ENCODE assay signal across 14 cellular contexts in genomic region chr2:147632193-147632592, GRCh38.
DNase-seq lines count a peak whose midpoint lies in the region; ATAC-seq and TF ChIP-seq lines count a peak whose summit lies in the region.
"Had no signal": no experiment of that assay in that cellular context is flagged by ENCODE, and none has a peak within 500 bp of the region (broad histone marks: within the 10 kb centered on the region; RNA-seq: fewer than 3 reads in every experiment).

No MANE protein-coding gene starts in this region.

- CTCF ChIA-PET in CD4-positive, alpha-beta T cell (lab: Charles Lee): no interaction called here
- CTCF ChIA-PET in activated CD8-positive, alpha-beta T cell treated with anti-CD3 and anti-CD28 coated beads, Interleukin-2, amount 10 ng/mL, durations not matched to agents 7 days and 5 days (lab: Charles Lee): no interaction called here

- no peak for TF ChIP-seq CTCF in CD4-positive, alpha-beta T cell (IDR thresholded peaks at IDR 0.05)
- no peak for TF ChIP-seq CTCF in fibroblast of lung (conservative IDR thresholded peaks at IDR 0.05 in 1 of 2, IDR thresholded peaks at IDR 0.05 in 1 of 2; ENCODE audit: low read depth in 1 of 2, low read length in 2 of 2)

- no peak overlapping the region for H3K4me3 Mint-ChIP-seq in CD4-positive, alpha-beta T cell
- H3K4me3 Mint-ChIP-seq in activated CD8-positive, alpha-beta T cell treated with anti-CD3 and anti-CD28 coated beads, Interleukin-2, amount 10 ng/mL, durations not matched to agents 7 days and 5 days: no peak overlapping the region
- H3K4me3 Mint-ChIP-seq: CD4-positive, CD25-positive, alpha-beta regulatory T cell; WTC11 had no signal

- peaks cover 14% of the 10 kb centered on the region for H3K4me1 Mint-ChIP-seq in CD4-positive, alpha-beta T cell (ENCODE audit: low read depth)
- peaks cover 28% of the 10 kb centered on the region for H3K4me1 Mint-ChIP-seq in activated CD8-positive, alpha-beta T cell treated with anti-CD3 and anti-CD28 coated beads, Interleukin-2, amount 10 ng/mL, durations not matched to agents 7 days and 5 days (ENCODE audit: low read depth)
- H3K4me1 Mint-ChIP-seq: WTC11 had no signal

- peak overlapping the region; percentile 63 for H3K27ac Mint-ChIP-seq in CD4-positive, alpha-beta T cell
- no peak overlapping the region for H3K27ac Mint-ChIP-seq in activated CD8-positive, alpha-beta T cell treated with anti-CD3 and anti-CD28 coated beads, Interleukin-2, amount 10 ng/mL, durations not matched to agents 7 days and 5 days
- H3K27ac Mint-ChIP-seq: CD4-positive, CD25-positive, alpha-beta regulatory T cell; WTC11 had no signal

- H3K4me2 ChIP-seq in fibroblast of lung (ENCODE audit: extremely low read depth, insufficient read depth, low read length): no peak overlapping the region
- H3K4me2 ChIP-seq: KMS-11 had no signal

- H3K4me3 ChIP-seq in fibroblast of lung (replicated peaks in 1 of 4; ENCODE audit: control extremely low read depth in 1 of 4, insufficient read depth in 1 of 4, low read depth in 3 of 4, low read length in 4 of 4): no peak overlapping the region

- no peaks in the 10 kb centered on the region for H3K79me2 ChIP-seq in fibroblast of lung (ENCODE audit: control insufficient read depth, insufficient read depth, low read length)

- H4K20me1 ChIP-seq in fibroblast of lung (ENCODE audit: control insufficient read depth, extremely low read depth, insufficient read depth, low read length): no peaks in the 10 kb centered on the region

- H3K36me3 ChIP-seq in fibroblast of lung (ENCODE audit: control insufficient read depth, insufficient read depth, low read length): no peaks in the 10 kb centered on the region

- POLR2A ChIA-PET in CD4-positive, alpha-beta T cell (lab: Charles Lee): interaction anchor here (0.7 to 1.1 kb wide), 2 partner anchors 9 to 21 kb away, joined by 3 read pairs; no protein-coding TSS in a partner anchor
- POLR2A ChIA-PET in activated CD8-positive, alpha-beta T cell treated with anti-CD3 and anti-CD28 coated beads, Interleukin-2, amount 10 ng/mL, durations not matched to agents 7 days and 5 days (lab: Charles Lee): no interaction called here

- H3K27me3 ChIP-seq in CD4-positive, alpha-beta T cell (ENCODE audit: control insufficient read depth, insufficient read depth, low read length): no peaks in the 10 kb centered on the region
- H3K27me3 ChIP-seq in fibroblast of lung (ENCODE audit: control insufficient read depth, insufficient read depth, low read length): no peaks in the 10 kb centered on the region

- no peak overlapping the region for H3K9ac ChIP-seq in fibroblast of lung (ENCODE audit: insufficient read depth, low read length)
- H3K9ac ChIP-seq: KMS-11 had no signal

- no peaks in the 10 kb centered on the region for H3K27me3 Mint-ChIP-seq in CD4-positive, alpha-beta T cell
- H3K27me3 Mint-ChIP-seq in activated CD8-positive, alpha-beta T cell treated with anti-CD3 and anti-CD28 coated beads, Interleukin-2, amount 10 ng/mL, durations not matched to agents 7 days and 5 days (ENCODE audit: low read depth): no peaks in the 10 kb centered on the region
- H3K27me3 Mint-ChIP-seq: CD4-positive, CD25-positive, alpha-beta regulatory T cell had no signal

- H3K9me3 Mint-ChIP-seq in CD4-positive, alpha-beta T cell: no peaks in the 10 kb centered on the region
- H3K9me3 Mint-ChIP-seq in activated CD8-positive, alpha-beta T cell treated with anti-CD3 and anti-CD28 coated beads, Interleukin-2, amount 10 ng/mL, durations not matched to agents 7 days and 5 days (ENCODE audit: insufficient read depth): no peaks in the 10 kb centered on the region
- H3K9me3 Mint-ChIP-seq: WTC11 had no signal

- no peak overlapping the region for H3K27ac ChIP-seq in CD4-positive, alpha-beta T cell (ENCODE audit: low read depth, low read length)
- H3K27ac ChIP-seq in fibroblast of lung (ENCODE audit: insufficient read depth, low read length): no peak overlapping the region
- H3K27ac ChIP-seq: KMS-11 had no signal

- DNase-seq in CD4-positive, alpha-beta T cell: no peak
- peak; percentile 56 for DNase-seq in EL
- DNase-seq in NCI-H446 treated with DMSO at 0.1 percent for 48 hours (lab: John Stamatoyannopoulos, UW): peak; percentile 29
- peak; percentile 7 to 35 for DNase-seq in fibroblast of lung (ENCODE audit: low read depth in 2 of 2)
- DNase-seq in activated CD8-positive, alpha-beta T cell treated with anti-CD3 and anti-CD28 coated beads, Interleukin-2, amount 10 ng/mL, durations not matched to agents 7 days and 5 days: no peak
- DNase-seq in activated T-cell treated with anti-CD3 and anti-CD28 coated beads, Interleukin-2, amount 50 U/mL, for 48 hours: no peak
- DNase-seq: activated naive CD4-positive, alpha-beta T cell treated with anti-CD3 and anti-CD28 coated beads, Interleukin-2, amount 50 U/mL, for 16 hours; CD4-positive, CD25-positive, alpha-beta regulatory T cell; NCI-H1930; stimulated activated CD4-positive, alpha-beta T cell treated with anti-CD3 and anti-CD28 coated beads, Interleukin-15, amount 100 ng/mL, for 24 hours had no signal

- no peak overlapping the region for H2AFZ ChIP-seq in fibroblast of lung (ENCODE audit: low read length)

- intact Hi-C loops in CD4-positive, alpha-beta T cell (cut with DNase I, micrococcal nuclease): no loop called here

- H3K4me1 ChIP-seq in fibroblast of lung (ENCODE audit: control insufficient read depth, extremely low read depth, insufficient read depth, low read length): no peaks in the 10 kb centered on the region

- H3K9me3 ChIP-seq in CD4-positive, alpha-beta T cell (ENCODE audit: control insufficient read depth, low read length): no peaks in the 10 kb centered on the region
- H3K9me3 ChIP-seq in fibroblast of lung (ENCODE audit: control insufficient read depth, insufficient read depth, low read depth, low read length): no peaks in the 10 kb centered on the region

- ATAC-seq in CD4-positive, alpha-beta T cell (ENCODE audit: poor library complexity): no peak
- no peak for ATAC-seq in activated CD8-positive, alpha-beta T cell treated with anti-CD3 and anti-CD28 coated beads, Interleukin-2, amount 10 ng/mL, durations not matched to agents 7 days and 5 days
- no peak for ATAC-seq in GM18873 (IDR thresholded peaks at IDR 0.05; ENCODE audit: low FRiP score, unreplicated experiment)
- ATAC-seq: left lobe of liver, WTC11 had no signal

- H3K36me3 Mint-ChIP-seq in CD4-positive, alpha-beta T cell (ENCODE audit: low read depth): no peaks in the 10 kb centered on the region
- no peaks in the 10 kb centered on the region for H3K36me3 Mint-ChIP-seq in activated CD8-positive, alpha-beta T cell treated with anti-CD3 and anti-CD28 coated beads, Interleukin-2, amount 10 ng/mL, durations not matched to agents 7 days and 5 days (ENCODE audit: low read depth)
- H3K36me3 Mint-ChIP-seq: CD4-positive, CD25-positive, alpha-beta regulatory T cell; WTC11 had no signal

Comparison
In these comparisons a context has a peak if more than half of its experiments do, and no peak if none do; other contexts are left out.
1. DNase-seq: peak in EL (single experiment), NCI-H446 treated with DMSO at 0.1 percent for 48 hours (single experiment) and fibroblast of lung (2 of 2); none in CD4-positive, alpha-beta T cell (0 of 10), activated CD8-positive, alpha-beta T cell treated with anti-CD3 and anti-CD28 coated beads, Interleukin-2, amount 10 ng/mL, durations not matched to agents 7 days and 5 days (single experiment) and activated T-cell treated with anti-CD3 and anti-CD28 coated beads, Interleukin-2, amount 50 U/mL, for 48 hours (0 of 2).